16 cellular contexts compared by ENCODE assay signal in genomic region chr20:49831770-49832631, GRCh38. TPM values are rescaled to one million over a fixed set of nuclear protein-coding genes. Genes with fewer than 3 reads are reported as not detected.
DNase-seq lines count a peak whose midpoint lies in the region; ATAC-seq, FAIRE-seq and TF ChIP-seq lines count a peak whose summit lies in the region.
"Had no signal": no experiment of that assay in that cellular context is flagged by ENCODE, and none has a peak within 500 bp of the region (broad histone marks: within the 10 kb centered on the region; RNA-seq: fewer than 3 reads in every experiment).

No MANE protein-coding gene starts in this region.

- H4K5ac ChIP-seq in IMR-90 (ENCODE audit: low read depth, low read length), result no peak overlapping the region

- H4K20me1 ChIP-seq in IMR-90 (ENCODE audit: insufficient read depth, low read length), result no peaks in the 10 kb centered on the region

- no peak for FAIRE-seq in A549 (lab: Jason Lieb, UNC)
- FAIRE-seq: bronchial epithelial cell, endothelial cell of umbilical vein had no signal

- H3K4me3 Mint-ChIP-seq in effector memory CD8-positive, alpha-beta T cell, result no peak overlapping the region
- H3K4me3 Mint-ChIP-seq in nephron progenitor cell, result no peak overlapping the region

- H3K79me1 ChIP-seq in IMR-90 (ENCODE audit: low read depth in 1 of 2, low read length in 2 of 2), result peaks cover 0 to 6% of the 10 kb centered on the region in 2 experiments; a peak in 1 of 4 replicates

- TF ChIP-seq RAD21 in A549 (conservative IDR thresholded peaks at IDR 0.05 in 1 of 2, IDR thresholded peaks at IDR 0.05 in 1 of 2) (no peak), IMR-90 (IDR thresholded peaks at IDR 0.05; ENCODE audit: low read length) (no peak)

- dilution Hi-C loops in IMR-90 (cut with HindIII; ENCODE audit: low sequenced_read_pairs, unreplicated experiment), result no loop called here

- peak overlapping the region; percentile 24 for H3K18ac ChIP-seq in IMR-90 (ENCODE audit: low read depth, low read length)

- no peak for TF ChIP-seq EP300 in A549 (IDR thresholded peaks at IDR 0.05)

- no peaks in the 10 kb centered on the region for H3K27me3 ChIP-seq in IMR-90 (ENCODE audit: control insufficient read depth, insufficient read depth, low read length)
- H3K27me3 ChIP-seq: heart left ventricle, vagina had no signal

- H3K4me1 ChIP-seq in A549 (peaks cover 26% of the 10 kb centered on the region), IMR-90 (ENCODE audit: control insufficient read depth, insufficient read depth, low read length) (peaks cover 6% of the 10 kb centered on the region; the same call in 1 of the 2 replicates)
- H3K4me1 ChIP-seq: heart left ventricle, vagina had no signal

- TF ChIP-seq POLR2A in A549 (IDR thresholded peaks at IDR 0.05; ENCODE audit: low read length), result no peak
- no peak for TF ChIP-seq POLR2A in IMR-90 (IDR thresholded peaks at IDR 0.05; ENCODE audit: low read depth, low read length)

- no peak overlapping the region for H3K14ac ChIP-seq in IMR-90 (replicated peaks; ENCODE audit: low read depth, low read length)

- H3K4me1 Mint-ChIP-seq in effector memory CD8-positive, alpha-beta T cell (ENCODE audit: low read depth in 2 of 2), result peaks cover 8 to 12% of the 10 kb centered on the region in 2 donors
- no peaks in the 10 kb centered on the region for H3K4me1 Mint-ChIP-seq in nephron progenitor cell

- H4K91ac ChIP-seq in IMR-90 (ENCODE audit: insufficient read depth, low read depth, low read length), result peak overlapping the region; percentile 9; the same call in 1 of the 2 replicates

- H3K23ac ChIP-seq in IMR-90 (ENCODE audit: low read depth, low read length), result no peak overlapping the region

- H2BK20ac ChIP-seq in IMR-90 (ENCODE audit: low read depth, low read length), result no peak overlapping the region

- H3K27ac Mint-ChIP-seq in effector memory CD8-positive, alpha-beta T cell, result peak overlapping the region; percentile 64 to 78
- H3K27ac Mint-ChIP-seq in nephron progenitor cell, result peak overlapping the region; percentile 52

- H2BK5ac ChIP-seq in IMR-90 (ENCODE audit: low read depth, low read length, poor library complexity, severe bottlenecking), result peak overlapping the region; percentile 24

- H3K27me3 Mint-ChIP-seq in effector memory CD8-positive, alpha-beta T cell, result no peaks in the 10 kb centered on the region
- H3K27me3 Mint-ChIP-seq in nephron progenitor cell (ENCODE audit: low read depth, poor library complexity), result peaks cover 7% of the 10 kb centered on the region

- no peak overlapping the region for H2AK5ac ChIP-seq in IMR-90 (ENCODE audit: low read depth, low read length)

- no peak overlapping the region for H3K56ac ChIP-seq in IMR-90 (ENCODE audit: extremely low read depth, insufficient read depth, low read length)

- H3K4me2 ChIP-seq in A549, result peak overlapping the region; percentile 46
- H3K4me2 ChIP-seq in IMR-90 (ENCODE audit: low read depth, low read length), result no peak overlapping the region

- no peaks in the 10 kb centered on the region for H3K9me3 Mint-ChIP-seq in effector memory CD8-positive, alpha-beta T cell
- H3K9me3 Mint-ChIP-seq in nephron progenitor cell, result no peaks in the 10 kb centered on the region

- H4K8ac ChIP-seq in IMR-90 (ENCODE audit: low read depth in 2 of 2, low read length in 2 of 2), result no peak overlapping the region

- no peak for DNase-seq in A549 (ENCODE audit: low read depth in 1 of 2, low spot score in 1 of 2)
- no peak for DNase-seq in IMR-90
- DNase-seq in effector memory CD8-positive, alpha-beta T cell, result no peak
- no peak for DNase-seq in nephron progenitor cell
- DNase-seq in stimulated activated naive CD4-positive, alpha-beta T cell (lab: John Stamatoyannopoulos, UW), result no peak
- DNase-seq in NCI-H1694 (lab: John Stamatoyannopoulos, UW), result no peak
- DNase-seq: activated gamma-delta T cell, DMS79 treated with DMSO at 0.1 percent for 48 hours, heart left ventricle, nucleus accumbens had no signal

- 0 out of 2 replicates have a peak overlapping the region, but pooled peaks have one; percentile 3 for H2BK120ac ChIP-seq in IMR-90 (ENCODE audit: low read depth, low read length)

- no TSS peak for BruUV-seq in IMR-90 (replicated peaks; lab: Mats Ljungman, UMichigan)

- H2AK9ac ChIP-seq in IMR-90 (replicated peaks; ENCODE audit: low read depth, low read length, poor library complexity), result no peak overlapping the region

- peak overlapping the region; percentile 53 for H3K4ac ChIP-seq in IMR-90 (ENCODE audit: low read depth, low read length)

- ATAC-seq in A549 (peak; percentile 25 to 36; a peak in 5 of 6 replicates), IMR-90 (ENCODE audit: low read depth) (no peak; the same call in 1 of the 2 replicates), HG03039 (IDR thresholded peaks at IDR 0.05; ENCODE audit: unreplicated experiment) (no peak)
- no peak for ATAC-seq in effector memory CD8-positive, alpha-beta T cell (replicated peaks)
- ATAC-seq in activated CD4-positive, CD25-positive, alpha-beta regulatory T cell treated with anti-CD3 and anti-CD28 coated beads, Interleukin-2, amount 50 U/mL, for 24 hours, result no peak
- ATAC-seq: Panc1 had no signal

- CTCF ChIA-PET in A549 (lab: Yijun Ruan, JAX), result interaction anchor here (0.6 to 2.8 kb wide), 9 partner anchors 9 to 291 kb away, joined by 3 to 15 read pairs (median 3); no protein-coding TSS in a partner anchor
- CTCF ChIA-PET in IMR-90 (lab: Yijun Ruan, JAX), result no interaction called here

- TF ChIP-seq CTCF in A549 (IDR thresholded peaks at IDR 0.05), result no peak
- TF ChIP-seq CTCF in IMR-90 (conservative IDR thresholded peaks at IDR 0.05; ENCODE audit: low read depth, low read length), result no peak
- no peak for TF ChIP-seq CTCF in nephron progenitor cell (IDR thresholded peaks at IDR 0.05)

- no peak overlapping the region for H2BK15ac ChIP-seq in IMR-90 (ENCODE audit: low read depth, low read length)

- no peak overlapping the region for H3K9ac ChIP-seq in IMR-90 (ENCODE audit: low read depth, low read length)

- WGBS in A549 (ENCODE audit: missing lambda C conversion rate), result 83% methylated on average over 12 of the region's 12 CpGs
- WGBS in IMR-90 (ENCODE audit: extremely low coverage in 2 of 2, insufficient read length in 1 of 2), 2 experiments, result 100% methylated on average over 1 of the region's 12 CpGs; no CpG with 5 or more reads in 1 of the 2 experiments

- POLR2A ChIA-PET in A549 (lab: Yijun Ruan, JAX) (no interaction called here), IMR-90 (lab: Charles Lee; ENCODE audit: unreplicated experiment) (interaction anchor here (0.6 kb wide), 1 partner anchor 187 kb away, joined by 4 read pairs; no protein-coding TSS in a partner anchor)

- intact Hi-C loops in IMR-90 (cut with micrococcal nuclease), result no loop called here

- H3K4me3 ChIP-seq in A549 (no peak overlapping the region), IMR-90 (ENCODE audit: insufficient read depth, low read depth, low read length) (no peak overlapping the region)
- H3K4me3 ChIP-seq: heart left ventricle, vagina had no signal

- H3K9me3 ChIP-seq in A549, result no peaks in the 10 kb centered on the region
- no peaks in the 10 kb centered on the region for H3K9me3 ChIP-seq in IMR-90 (ENCODE audit: control insufficient read depth, insufficient read depth, low read length)
- H3K9me3 ChIP-seq: heart left ventricle, vagina had no signal

- H2AFZ ChIP-seq in IMR-90 (replicated peaks; ENCODE audit: low read length, poor library complexity), result no peak overlapping the region

- in situ Hi-C loops in IMR-90 (cut with MboI; ENCODE audit: low sequenced_read_pairs), result no loop called here

- peaks cover 32% of the 10 kb centered on the region for H3K36me3 Mint-ChIP-seq in effector memory CD8-positive, alpha-beta T cell (ENCODE audit: insufficient read depth)
- peaks cover 45% of the 10 kb centered on the region for H3K36me3 Mint-ChIP-seq in nephron progenitor cell (ENCODE audit: low read depth)

- peaks cover 10% of the 10 kb centered on the region for H3K36me3 ChIP-seq in IMR-90 (ENCODE audit: control insufficient read depth, insufficient read depth, low read length)

- H3K27ac ChIP-seq in A549, result peak overlapping the region; percentile 64 to 72
- H3K27ac ChIP-seq in IMR-90 (ENCODE audit: insufficient read depth, low read length), result peak overlapping the region; percentile 71; the same call in 1 of the 2 replicates
- H3K27ac ChIP-seq: heart left ventricle, vagina had no signal

- H3K9me1 ChIP-seq in IMR-90 (ENCODE audit: insufficient read depth, low read length), result peaks cover 7% of the 10 kb centered on the region; the same call in 1 of the 2 replicates

TF ChIP-seq in A549, 52 proteins besides CTCF, POLR2A, EP300 and RAD21 (continues in another document):
- TF ChIP-seq RARB (CRISPR knock-in tag; IDR thresholded peaks at IDR 0.05), result no peak
- TF ChIP-seq CEBPB (IDR thresholded peaks at IDR 0.05), result no peak
- no peak for TF ChIP-seq HOXB13 (CRISPR knock-in tag; IDR thresholded peaks at IDR 0.05; ENCODE audit: low read depth)
- no peak for TF ChIP-seq TFCP2L1 (CRISPR knock-in tag; IDR thresholded peaks at IDR 0.05)

TF ChIP-seq in IMR-90, 13 proteins besides CTCF, POLR2A, EP300 and RAD21 (continues in another document):
- no peak for TF ChIP-seq RFX5 (IDR thresholded peaks at IDR 0.05; ENCODE audit: low read depth, low read length)
- no peak for TF ChIP-seq FOS (IDR thresholded peaks at IDR 0.05; ENCODE audit: low read depth, low read length)
- TF ChIP-seq MXI1 (IDR thresholded peaks at IDR 0.05; ENCODE audit: borderline replicate concordance, low read depth, low read length), result no peak
- no peak for TF ChIP-seq SMC3 (IDR thresholded peaks at IDR 0.05; ENCODE audit: low read depth, low read length)
- TF ChIP-seq NFE2L2 (IDR thresholded peaks at IDR 0.05; ENCODE audit: low read depth, low read length), result no peak
- TF ChIP-seq MAZ (IDR thresholded peaks at IDR 0.05; ENCODE audit: borderline replicate concordance, low read depth, low read length), result no peak
- TF ChIP-seq MAFK (IDR thresholded peaks at IDR 0.05; ENCODE audit: low read depth, low read length), result no peak
- TF ChIP-seq, protein P1, sequence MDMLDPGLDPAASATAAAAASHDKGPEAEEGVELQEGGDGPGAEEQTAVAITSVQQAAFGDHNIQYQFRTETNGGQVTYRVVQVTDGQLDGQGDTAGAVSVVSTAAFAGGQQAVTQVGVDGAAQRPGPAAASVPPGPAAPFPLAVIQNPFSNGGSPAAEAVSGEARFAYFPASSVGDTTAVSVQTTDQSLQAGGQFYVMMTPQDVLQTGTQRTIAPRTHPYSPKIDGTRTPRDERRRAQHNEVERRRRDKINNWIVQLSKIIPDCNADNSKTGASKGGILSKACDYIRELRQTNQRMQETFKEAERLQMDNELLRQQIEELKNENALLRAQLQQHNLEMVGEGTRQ (IDR thresholded peaks at IDR 0.05; ENCODE audit: low read depth, low read length), result no peak

RNA-seq across cellular contexts. Expression of gene SLC9A8, which starts 19.4 kb away (rescaled TPM):
- polyA plus RNA-seq in A549 (2011; rRNA removed) (5.0 and 7.4 TPM in 2 replicates), A549 (2017; fragmentation: RNase III; extraction: RNeasy Plus Mini Kit Qiagen cat#74134 plus additional on column Dnase treatment) (7.9 to 9.5 TPM (median 7.9 TPM) in 3 replicates), IMR-90 (2012; rRNA removed) (4.0 and 4.1 TPM in 2 replicates)
- polyA plus RNA-seq in A549 (2012; cell fraction: cytosol; rRNA removed), result 3.1 and 4.3 TPM in 2 replicates
- polyA plus RNA-seq in A549 (2012; cell fraction: nucleus; rRNA removed), result 18.0 and 20.7 TPM in 2 replicates
- 10.9 and 20.7 TPM in 2 replicates for polyA minus RNA-seq in A549 (2011; rRNA and poly(A)+ RNA removed)
- total RNA-seq in IMR-90 (2012; rRNA removed), result 3.6 and 5.0 TPM in 2 replicates
- polyA plus RNA-seq in IMR-90 (2012; cell fraction: cytosol; rRNA removed), result 1.5 and 2.1 TPM in 2 replicates
- 17.0 and 18.2 TPM in 2 replicates for polyA plus RNA-seq in IMR-90 (2012; cell fraction: nucleus; rRNA removed; ENCODE audit: low replicate concordance)

Comparison
In these comparisons a context has a peak if more than half of its experiments do, and no peak if none do; other contexts are left out.
1. ATAC-seq: peak in A549 (2 of 2); none in IMR-90 (single experiment), effector memory CD8-positive, alpha-beta T cell (single experiment), activated CD4-positive, CD25-positive, alpha-beta regulatory T cell treated with anti-CD3 and anti-CD28 coated beads, Interleukin-2, amount 50 U/mL, for 24 hours (0 of 2) and HG03039 (single experiment).